ENCODE assay signal across 8 cellular contexts in the genomic region with DNA sequence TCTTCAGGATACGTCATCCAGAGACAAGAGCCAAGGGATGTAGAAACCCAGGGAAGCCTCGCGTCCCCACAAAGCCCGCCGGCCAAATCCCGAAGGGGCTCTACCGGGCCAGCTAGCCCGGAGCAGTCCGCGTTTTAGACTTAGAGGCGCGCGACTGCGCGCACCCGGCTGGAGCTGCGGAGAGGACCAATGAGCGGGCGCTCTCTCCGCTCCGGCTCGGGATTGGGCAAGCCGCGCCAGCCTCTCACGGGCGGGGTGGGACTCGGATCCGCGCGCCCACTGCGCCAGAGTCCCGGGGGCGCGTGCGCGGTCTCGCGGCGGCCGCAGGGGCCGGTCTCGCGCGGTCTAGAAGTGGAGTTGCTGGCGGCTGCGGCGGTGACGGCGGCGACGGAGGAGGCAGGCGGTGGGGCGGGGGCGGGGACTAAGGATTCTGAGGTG. TPM values are rescaled to one million over a fixed set of nuclear protein-coding genes. Genes with fewer than 3 reads are reported as not detected.
DNase-seq lines count a peak whose midpoint lies in the region; TF ChIP-seq lines count a peak whose summit lies in the region.

No MANE protein-coding gene starts in this region.

- H3K9ac ChIP-seq in H9 (ENCODE audit: extremely low read depth, insufficient read length, low read length), result peak overlapping the region; percentile 71

- H3K4me1 ChIP-seq in H9 (ENCODE audit: insufficient read depth, low read length) (no peaks in the 10 kb centered on the region), neuron (ENCODE audit: insufficient read depth, low read length) (peaks cover 12% of the 10 kb centered on the region)

- H2AK5ac ChIP-seq in H9 (ENCODE audit: insufficient read length, low read length), result no peak overlapping the region

- H2BK12ac ChIP-seq in H9 (ENCODE audit: insufficient read length, low read depth, low read length), result no peak overlapping the region

- H3K36me3 Mint-ChIP-seq in H9 (ENCODE audit: insufficient read depth in 1 of 3, low read depth in 3 of 3), result peaks cover 0 to 6% (median 3%) of the 10 kb centered on the region in 3 experiments; a peak in 3 of 7 replicates

- no peaks in the 10 kb centered on the region for H3K36me3 ChIP-seq in neuron (ENCODE audit: insufficient read depth, low read length)

- peak overlapping the region; percentile 97 for H3K4me2 ChIP-seq in H9 (ENCODE audit: insufficient read depth, insufficient read length, low read length)

- no peaks in the 10 kb centered on the region for H3K79me1 ChIP-seq in H9 (ENCODE audit: insufficient read depth, low read depth, low read length, poor library complexity, severe bottlenecking)

- H3K18ac ChIP-seq in H9 (ENCODE audit: insufficient read length, low read depth, low read length), result no peak overlapping the region

- H3K79me2 ChIP-seq in H9 (ENCODE audit: insufficient read depth, low read length), result peaks cover 2% of the 10 kb centered on the region; the same call in 1 of the 2 replicates

- H4K8ac ChIP-seq in H9 (replicated peaks; ENCODE audit: insufficient read length, low read depth, low read length), result no peak overlapping the region

- WGBS in H9 (ENCODE audit: extremely low coverage, insufficient read length, low lambda C conversion rate), result no CpG with 5 or more reads among the region's 54 CpGs

- H3K9me3 ChIP-seq in H9 (ENCODE audit: control insufficient read depth, low read depth, low read length), result no peaks in the 10 kb centered on the region
- H3K9me3 ChIP-seq in neuron (ENCODE audit: low read length), result peaks cover 7% of the 10 kb centered on the region

- peak overlapping the region; percentile 86 for H3K4me3 ChIP-seq in neuron (ENCODE audit: low read length)

- peaks cover 8% of the 10 kb centered on the region for H3K23me2 ChIP-seq in H9 (ENCODE audit: insufficient read length, low read depth, low read length, poor library complexity, severe bottlenecking)

- H3K9me3 Mint-ChIP-seq in H9, result no peaks in the 10 kb centered on the region

- H3K14ac ChIP-seq in H9 (ENCODE audit: insufficient read depth, low read length), result peak overlapping the region; percentile 97; the same call in 1 of the 2 replicates

- DNase-seq in G401 (ENCODE audit: low spot score) (peak; percentile 94), H9 (peak; percentile 98), M059J (ENCODE audit: low read depth) (peak; percentile 96), SHP77 treated with DMSO at 0.1 percent for 48 hours (lab: John Stamatoyannopoulos, UW) (peak; percentile 85), foreskin melanocyte (peak; percentile 95), stromal cell of bone marrow (ENCODE audit: low read depth) (peak; percentile 93)
- peak; percentile 84 for DNase-seq in activated gamma-delta T cell treated with anti-CD3 and anti-CD28 coated beads, Interleukin-2, amount 50 U/mL, for 16 hours (ENCODE audit: low read depth)

- in situ Hi-C loops in G401 (cut with HindIII; ENCODE audit: low sequenced_read_pairs), result no loop called here

- H2BK15ac ChIP-seq in H9 (ENCODE audit: low read depth, low read length), result no peak overlapping the region

- H2AFZ ChIP-seq in H9 (ENCODE audit: low read length), result peak overlapping the region; percentile 96
- H2AFZ ChIP-seq in neuron (ENCODE audit: low read depth, low read length), result peak overlapping the region; percentile 98

- no peak overlapping the region for H4K91ac ChIP-seq in H9 (ENCODE audit: insufficient read length, low read depth, low read length)

- H4K20me1 ChIP-seq in H9 (ENCODE audit: control insufficient read depth, insufficient read depth, insufficient read length), result no peaks in the 10 kb centered on the region

- peaks cover 11 to 15% of the 10 kb centered on the region in 2 experiments for H3K4me1 Mint-ChIP-seq in H9

- H3K4me3 Mint-ChIP-seq in H9, result peak overlapping the region; percentile 81 to 90

- H2BK120ac ChIP-seq in H9 (ENCODE audit: low read depth, low read length, poor library complexity, severe bottlenecking), result no peak overlapping the region

- no peak for TF ChIP-seq CTCF in H9 (conservative IDR thresholded peaks at IDR 0.05)

- H4K5ac ChIP-seq in H9 (ENCODE audit: insufficient read length, low read depth, low read length), result no peak overlapping the region

- H3K4ac ChIP-seq in H9 (ENCODE audit: low read depth, low read length), result no peak overlapping the region

- H3K23ac ChIP-seq in H9 (ENCODE audit: insufficient read length, low read depth, low read length), result no peak overlapping the region

- no peak overlapping the region for H3K56ac ChIP-seq in H9 (ENCODE audit: insufficient read length, low read depth, low read length)

- peaks cover 3% of the 10 kb centered on the region; the same call in 1 of the 2 replicates for H3K27me3 ChIP-seq in H9 (ENCODE audit: insufficient read depth, low read length)
- no peaks in the 10 kb centered on the region for H3K27me3 ChIP-seq in neuron (ENCODE audit: insufficient read depth, low read length)

- no peak overlapping the region for H3T11ph ChIP-seq in H9 (ENCODE audit: low read length)

- peaks cover 20% of the 10 kb centered on the region for H3K27me3 Mint-ChIP-seq in H9 (ENCODE audit: low read depth)

- H2BK5ac ChIP-seq in H9 (ENCODE audit: insufficient read length, low read length), result no peak overlapping the region

- H3K27ac Mint-ChIP-seq in H9, result peak overlapping the region; percentile 95 to 96 (median 96); a peak in 6 of 7 replicates

- H2BK20ac ChIP-seq in H9 (ENCODE audit: low read depth, low read length, poor library complexity, severe bottlenecking), result no peak overlapping the region

- H3K27ac ChIP-seq in H9 (ENCODE audit: insufficient read length, low read depth, low read length), result peak overlapping the region; percentile 53

RNA-seq across cellular contexts. Expression of a gene that starts 0.2 kb away (rescaled TPM):
- total RNA-seq in G401 (2014; rRNA removed; shearing (Covaris generic)), result 10.2 and 35.5 TPM in 2 replicates
- total RNA-seq in H9 (2021), result 17.3 and 18.0 TPM in 2 replicates
- total RNA-seq in M059J (2014; rRNA removed; shearing (Covaris generic)), result 32.6 and 45.7 TPM in 2 replicates

RNA-seq across cellular contexts. Expression of a gene that starts 51.8 kb away (rescaled TPM):
- total RNA-seq in G401 (2014; rRNA removed; shearing (Covaris generic)), result not detected in 2 replicates
- total RNA-seq in H9 (2021), result not detected in 2 replicates
- not detected in 2 replicates for total RNA-seq in M059J (2014; rRNA removed; shearing (Covaris generic))

Comparison
In these comparisons a context has a peak if more than half of its experiments do, and no peak if none do; other contexts are left out.
1. Peak in every context shown above with its lines: DNase-seq, H3K4me3 ChIP-seq and H3K27ac ChIP-seq.